In genomic region chr4:7215187-7215586, GRCh38 we compare ENCODE assay signal across 3 cellular contexts. TPM values are rescaled to one million over a fixed set of nuclear protein-coding genes. Genes with fewer than 3 reads are reported as not detected.
"Had no signal": no experiment of that assay in that cellular context is flagged by ENCODE, and none has a peak within 500 bp of the region (broad histone marks: within the 10 kb centered on the region; RNA-seq: fewer than 3 reads in every experiment).

No MANE protein-coding gene starts in this region.

RNA-seq across cellular contexts. Expression of gene SORCS2, which starts 22.8 kb away (rescaled TPM):
- total RNA-seq: HT-29, K562 had no signal
- polyA plus RNA-seq: IgD-negative memory B cell, K562 had no signal
